8 cellular contexts compared by ENCODE assay signal in genomic region chr17:76726231-76726765, GRCh38. TPM values are rescaled to one million over a fixed set of nuclear protein-coding genes. Genes with fewer than 3 reads are reported as not detected.
A peak's percentile ranks its signal among the peaks of the same experiment; 100 is the strongest.
DNase-seq lines count a peak whose midpoint lies in the region; ATAC-seq, FAIRE-seq and TF ChIP-seq lines count a peak whose summit lies in the region.

JMJD6 (minus strand) TSS chr17:76726606; CDS start chr17:76726475, 131 bp downstream.

- DNase-seq in GM04504 (ENCODE audit: low read depth) (peak; percentile 93), H54 (ENCODE audit: insufficient read length, low spot score) (peak; percentile 90), LNCaP clone FGC (ENCODE audit: low read depth) (peak; percentile 90), RKO (ENCODE audit: low spot score) (peak; percentile 96), Right ventricle myocardium superior (peak; percentile 98), osteocyte (ENCODE audit: extremely low spot score, unreplicated experiment) (peak; percentile 98), upper lobe of right lung (peak; percentile 99)
- DNase-seq in activated naive CD8-positive, alpha-beta T cell treated with anti-CD3 and anti-CD28 coated beads, Interleukin-2, amount 10 ng/mL, durations not matched to agents 7 days and 5 days = no peak

- peak; percentile 83 for ATAC-seq in activated naive CD8-positive, alpha-beta T cell treated with anti-CD3 and anti-CD28 coated beads, Interleukin-2, amount 10 ng/mL, durations not matched to agents 7 days and 5 days (ENCODE audit: low read depth)
- ATAC-seq in Right ventricle myocardium superior (ENCODE audit: poor library complexity) = peak; percentile 93
- peak; percentile 95 for ATAC-seq in upper lobe of right lung

- peak; percentile 91 for TF ChIP-seq POLR2A in H54 (IDR thresholded peaks at IDR 0.05; ENCODE audit: low read depth, low read length)

- H3K27me3 Mint-ChIP-seq in activated naive CD8-positive, alpha-beta T cell treated with anti-CD3 and anti-CD28 coated beads, Interleukin-2, amount 10 ng/mL, durations not matched to agents 7 days and 5 days = no peaks in the 10 kb centered on the region
- H3K27me3 Mint-ChIP-seq in osteocyte (ENCODE audit: unreplicated experiment) = no peaks in the 10 kb centered on the region

- H3K9me3 ChIP-seq in upper lobe of right lung = no peaks in the 10 kb centered on the region

- peak within 1 kb of the TSS; percentile 100 for H3K27ac ChIP-seq in upper lobe of right lung

- H3K36me3 Mint-ChIP-seq in activated naive CD8-positive, alpha-beta T cell treated with anti-CD3 and anti-CD28 coated beads, Interleukin-2, amount 10 ng/mL, durations not matched to agents 7 days and 5 days = peaks cover 41% of the 10 kb centered on the region
- H3K36me3 Mint-ChIP-seq in osteocyte (ENCODE audit: unreplicated experiment) = peaks cover 22% of the 10 kb centered on the region

- POLR2A ChIA-PET in activated naive CD8-positive, alpha-beta T cell treated with anti-CD3 and anti-CD28 coated beads, Interleukin-2, amount 10 ng/mL, durations not matched to agents 7 days and 5 days (lab: Charles Lee) = interaction anchor here (0.6 to 5.6 kb wide), 10 partner anchors 9 to 208 kb away, joined by 3 to 100 read pairs (median 9); partner anchors contain the start of genes MFSD11 and SRSF2

- H3K4me3 Mint-ChIP-seq in activated naive CD8-positive, alpha-beta T cell treated with anti-CD3 and anti-CD28 coated beads, Interleukin-2, amount 10 ng/mL, durations not matched to agents 7 days and 5 days = peak within 1 kb of the TSS; percentile 99
- H3K4me3 Mint-ChIP-seq in osteocyte (ENCODE audit: unreplicated experiment) = peak within 1 kb of the TSS; percentile 95

- no peak for TF ChIP-seq CTCF in LNCaP clone FGC (IDR thresholded peaks at IDR 0.05; ENCODE audit: control insufficient read depth, extremely low read depth, insufficient read depth)
- no peak for TF ChIP-seq CTCF in osteocyte (IDR thresholded peaks at IDR 0.05)
- TF ChIP-seq CTCF in upper lobe of right lung (IDR thresholded peaks at IDR 0.05) = no peak

- no peak for FAIRE-seq in H54 (lab: Jason Lieb, UNC)

- peak within 1 kb of the TSS; percentile 99 for H3K27ac Mint-ChIP-seq in activated naive CD8-positive, alpha-beta T cell treated with anti-CD3 and anti-CD28 coated beads, Interleukin-2, amount 10 ng/mL, durations not matched to agents 7 days and 5 days
- H3K27ac Mint-ChIP-seq in osteocyte (ENCODE audit: unreplicated experiment) = peak within 1 kb of the TSS; percentile 97

- peaks cover 41% of the 10 kb centered on the region for H3K4me1 ChIP-seq in upper lobe of right lung

- H3K27me3 ChIP-seq in upper lobe of right lung = no peaks in the 10 kb centered on the region

- peaks cover 45% of the 10 kb centered on the region for H3K36me3 ChIP-seq in upper lobe of right lung

- H3K9me3 Mint-ChIP-seq in activated naive CD8-positive, alpha-beta T cell treated with anti-CD3 and anti-CD28 coated beads, Interleukin-2, amount 10 ng/mL, durations not matched to agents 7 days and 5 days = no peaks in the 10 kb centered on the region
- H3K9me3 Mint-ChIP-seq in osteocyte (ENCODE audit: unreplicated experiment) = no peaks in the 10 kb centered on the region

- intact Hi-C loops in Right ventricle myocardium superior (cut with DNase I) = no loop called here
- intact Hi-C loops in upper lobe of right lung (cut with DNase I) = no loop called here

- peaks cover 38% of the 10 kb centered on the region for H3K4me1 Mint-ChIP-seq in activated naive CD8-positive, alpha-beta T cell treated with anti-CD3 and anti-CD28 coated beads, Interleukin-2, amount 10 ng/mL, durations not matched to agents 7 days and 5 days
- H3K4me1 Mint-ChIP-seq in osteocyte (ENCODE audit: unreplicated experiment) = peaks cover 32% of the 10 kb centered on the region

- H3K4me3 ChIP-seq in LNCaP clone FGC (ENCODE audit: low read depth, low read length) (peak within 1 kb of the TSS; percentile 93), upper lobe of right lung (peak within 1 kb of the TSS; percentile 99)

RNA-seq across cellular contexts. Expression of gene JMJD6, which starts in this region (rescaled TPM):
- total RNA-seq in activated naive CD8-positive, alpha-beta T cell treated with anti-CD3 and anti-CD28 coated beads, Interleukin-2, amount 10 ng/mL, durations not matched to agents 7 days and 5 days = 10 to 100 TPM; 55.0 to 58.9 TPM
- total RNA-seq in Right ventricle myocardium superior (63.1 TPM), osteocyte (16.8 and 22.7 TPM in 2 replicates), upper lobe of right lung (29.6 TPM)
